Comparison of ENCODE assay signal across 9 cellular contexts in the genomic region with DNA sequence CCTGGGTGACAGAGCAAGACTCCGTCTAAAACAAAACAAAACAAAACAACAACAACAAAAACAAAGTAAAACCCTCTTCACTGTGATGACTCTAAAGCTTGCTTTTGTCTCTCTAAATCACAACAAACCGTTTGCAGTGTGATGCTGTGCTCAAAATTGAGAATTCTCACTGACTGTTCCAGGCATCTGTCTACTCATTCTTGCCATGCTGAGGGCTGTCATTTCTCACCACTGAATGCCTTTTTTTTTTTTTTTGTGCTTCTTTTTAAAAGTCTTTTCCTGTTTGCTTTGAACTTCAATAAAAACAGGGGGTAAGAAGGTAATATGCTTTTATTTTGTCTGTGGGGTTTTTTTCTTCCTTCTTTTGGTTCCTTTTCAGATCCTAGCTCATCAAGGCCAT. TPM values are rescaled to one million over a fixed set of nuclear protein-coding genes. Genes with fewer than 3 reads are reported as not detected.
DNase-seq lines count a peak whose midpoint lies in the region; ATAC-seq and TF ChIP-seq lines count a peak whose summit lies in the region.
"Had no signal": no experiment of that assay in that cellular context is flagged by ENCODE, and none has a peak within 500 bp of the region (broad histone marks: within the 10 kb centered on the region; RNA-seq: fewer than 3 reads in every experiment).

No MANE protein-coding gene starts in this region.

- no peaks in the 10 kb centered on the region for H3K9me3 ChIP-seq in skeletal muscle satellite cell (replicated peaks; ENCODE audit: low read length)

- no peak for TF ChIP-seq CTCF in KMS-11 (conservative IDR thresholded peaks at IDR 0.05; ENCODE audit: low read depth, low read length)
- TF ChIP-seq CTCF in chondrocyte (IDR thresholded peaks at IDR 0.05): no peak
- no peak for TF ChIP-seq CTCF in endothelial cell (IDR thresholded peaks at IDR 0.05; ENCODE audit: unreplicated experiment)

- H3K27ac Mint-ChIP-seq in chondrocyte (ENCODE audit: unreplicated experiment): peak overlapping the region; percentile 0
- H3K27ac Mint-ChIP-seq in endothelial cell (ENCODE audit: unreplicated experiment): no peak overlapping the region

- H3K79me2 ChIP-seq in KMS-11 (ENCODE audit: insufficient read depth, low read depth): peaks cover 92% of the 10 kb centered on the region

- H2AFZ ChIP-seq in KMS-11 (ENCODE audit: low read depth): no peak overlapping the region

- DNase-seq in chondrocyte (ENCODE audit: low spot score) (no peak), SK-N-DZ (ENCODE audit: low spot score) (no peak), endothelial cell (ENCODE audit: low spot score) (no peak)
- DNase-seq: NCI-H2107 had no signal

- ATAC-seq in GM19035 (IDR thresholded peaks at IDR 0.05; ENCODE audit: unreplicated experiment) (peak; percentile 40), GM21423 (IDR thresholded peaks at IDR 0.05; ENCODE audit: unreplicated experiment) (no peak), HG02763 (IDR thresholded peaks at IDR 0.05; ENCODE audit: unreplicated experiment) (no peak)

- H3K27me3 ChIP-seq in KMS-11 (ENCODE audit: insufficient read depth, low read depth) (no peaks in the 10 kb centered on the region), skeletal muscle satellite cell (ENCODE audit: control insufficient read depth, insufficient read depth, low read length) (no peaks in the 10 kb centered on the region)

- H3K36me3 ChIP-seq in KMS-11 (ENCODE audit: insufficient read depth) (0 out of 2 replicates have a peak, but pooled peaks cover 9% of the 10 kb centered on the region), skeletal muscle satellite cell (ENCODE audit: insufficient read depth, low read length) (peaks cover 12% of the 10 kb centered on the region)

- H4K20me1 ChIP-seq in KMS-11 (ENCODE audit: insufficient read depth): peaks cover 18% of the 10 kb centered on the region

- H3K36me3 Mint-ChIP-seq in chondrocyte (ENCODE audit: low read depth) (peaks cover 1% of the 10 kb centered on the region), endothelial cell (ENCODE audit: low read depth, unreplicated experiment) (peaks cover 3% of the 10 kb centered on the region)

- H3K4me3 Mint-ChIP-seq in chondrocyte (ENCODE audit: unreplicated experiment): no peak overlapping the region
- H3K4me3 Mint-ChIP-seq in endothelial cell (ENCODE audit: unreplicated experiment): no peak overlapping the region

- H3K4me2 ChIP-seq in KMS-11 (peak overlapping the region; percentile 89; the same call in 1 of the 2 replicates), skeletal muscle satellite cell (ENCODE audit: low read length) (peak overlapping the region; percentile 74)

- H3K9me3 Mint-ChIP-seq in chondrocyte (ENCODE audit: low read depth): no peaks in the 10 kb centered on the region
- H3K9me3 Mint-ChIP-seq in endothelial cell (ENCODE audit: unreplicated experiment): no peaks in the 10 kb centered on the region

- no peaks in the 10 kb centered on the region for H3K27me3 Mint-ChIP-seq in chondrocyte (ENCODE audit: low read depth)
- H3K27me3 Mint-ChIP-seq in endothelial cell (ENCODE audit: unreplicated experiment): no peaks in the 10 kb centered on the region

- peak overlapping the region; percentile 49; the same call in 1 of the 2 replicates for H3K27ac ChIP-seq in KMS-11

- peaks cover 88% of the 10 kb centered on the region for H3K4me1 ChIP-seq in KMS-11 (ENCODE audit: low read depth, poor library complexity, severe bottlenecking)
- peaks cover 30% of the 10 kb centered on the region for H3K4me1 ChIP-seq in skeletal muscle satellite cell (ENCODE audit: control insufficient read depth, insufficient read depth, low read length)

- H3K4me3 ChIP-seq in KMS-11 (IDR thresholded peaks at IDR 0.05; ENCODE audit: insufficient read depth, low read depth, low read length) (no peak overlapping the region), skeletal muscle satellite cell (ENCODE audit: low read length) (peak overlapping the region; percentile 51)

- H3K4me1 Mint-ChIP-seq in chondrocyte (ENCODE audit: low read depth): peaks cover 23% of the 10 kb centered on the region
- H3K4me1 Mint-ChIP-seq in endothelial cell (ENCODE audit: unreplicated experiment): peaks cover 8% of the 10 kb centered on the region

- no peak overlapping the region for H3K9ac ChIP-seq in KMS-11
- peak overlapping the region; percentile 77 for H3K9ac ChIP-seq in skeletal muscle satellite cell (ENCODE audit: low read depth, low read length)

RNA-seq across cellular contexts. Expression of gene FAS, which starts 10.4 kb away (rescaled TPM):
- 11.2 to 11.6 TPM (median 11.5 TPM) in 3 replicates for total RNA-seq in chondrocyte
- total RNA-seq in skeletal muscle satellite cell (2012; rRNA removed): 53.7 and 68.2 TPM in 2 replicates
- polyA plus RNA-seq in SK-N-DZ (2014; cell fraction: cytosol; rRNA removed): 0.22 and 1.0 TPM in 2 replicates
- polyA plus RNA-seq in SK-N-DZ (2014; cell fraction: nucleus; rRNA removed): 0.96 and 2.4 TPM in 2 replicates
- total RNA-seq in endothelial cell (ENCODE audit: unreplicated experiment): 23.0 TPM

RNA-seq across cellular contexts. Expression of gene ACTA2, which starts 48.5 kb away (rescaled TPM):
- 846 to 4,145 TPM (median 3,929 TPM) in 3 replicates for total RNA-seq in chondrocyte
- total RNA-seq in skeletal muscle satellite cell (2012; rRNA removed): 38.8 and 123 TPM in 2 replicates
- polyA plus RNA-seq in SK-N-DZ (2014; cell fraction: cytosol; rRNA removed): not detected in 2 replicates
- not detected in 2 replicates for polyA plus RNA-seq in SK-N-DZ (2014; cell fraction: nucleus; rRNA removed)
- total RNA-seq in endothelial cell (ENCODE audit: unreplicated experiment): 98.5 TPM
